In the genomic region with DNA sequence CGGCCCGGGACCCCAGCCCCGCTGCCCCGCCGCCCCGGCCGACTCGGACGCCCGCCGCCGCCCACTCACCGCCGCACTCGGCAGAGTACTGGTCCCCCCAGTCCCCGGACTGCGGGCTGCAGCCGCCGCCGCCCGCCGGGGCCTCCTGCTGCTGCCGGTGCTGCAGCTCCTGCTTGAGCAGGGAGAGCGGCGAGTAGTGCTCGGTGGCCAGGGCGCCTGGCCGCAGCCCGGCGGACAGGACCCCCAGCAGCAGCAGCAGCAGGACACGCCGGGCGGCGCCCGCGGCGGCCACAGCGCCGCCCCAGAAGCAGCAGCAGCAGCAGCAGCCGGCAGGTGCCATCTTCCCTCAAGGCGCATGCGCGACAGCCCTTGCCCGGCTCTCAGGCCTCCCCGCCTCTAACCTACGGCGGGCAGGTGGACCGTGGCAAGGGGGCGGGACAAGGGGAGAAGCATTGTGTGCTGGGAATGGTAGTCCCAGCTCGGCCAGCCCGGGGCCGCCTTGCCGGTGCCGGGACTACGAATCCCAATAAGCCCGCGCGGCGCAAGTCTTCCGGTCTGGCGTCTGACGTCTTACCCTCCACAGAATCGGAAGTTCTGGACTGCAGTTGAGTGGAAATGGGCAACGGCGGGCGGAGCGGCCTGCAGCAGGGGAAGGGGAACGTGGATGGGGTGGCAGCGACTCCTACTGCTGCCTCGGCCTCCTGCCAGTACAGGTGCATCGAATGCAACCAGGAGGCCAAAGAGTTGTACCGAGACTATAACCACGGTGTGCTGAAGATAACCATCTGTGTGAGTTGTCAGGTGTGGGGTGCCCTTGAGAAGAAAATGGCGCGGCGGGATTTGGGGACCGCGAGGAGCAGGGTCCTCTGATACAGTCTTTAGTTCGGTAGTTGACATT, we compare ENCODE assay signal across 1 cellular context.
A peak's percentile ranks its signal among the peaks of the same experiment; 100 is the strongest.
TF ChIP-seq lines count a peak whose summit lies in the region.

ARV1 (plus strand) TSS at position 604 of the 898 bp plus-strand sequence; CDS start at position 616, 12 bp downstream.
TTC13 (minus strand) TSS at position 371 of the 898 bp plus-strand sequence; CDS start at position 340, 31 bp downstream.

TF ChIP-seq in H1, 55 proteins besides CTCF, POLR2A, EP300 and RAD21:
- TF ChIP-seq BCL11A (IDR thresholded peaks at IDR 0.05; ENCODE audit: low read depth in 2 of 2, low read length in 2 of 2): no peak
- peak; percentile 93 for TF ChIP-seq SP4 (IDR thresholded peaks at IDR 0.05; ENCODE audit: low read length)
- TF ChIP-seq NRF1 (IDR thresholded peaks at IDR 0.05; ENCODE audit: low read depth, low read length): peak; percentile 75
- TF ChIP-seq TCF12 (IDR thresholded peaks at IDR 0.05; ENCODE audit: low read depth, low read length): 0 out of 2 replicates have a peak, but pooled peaks have one; percentile 28
- TF ChIP-seq TBP (IDR thresholded peaks at IDR 0.05; ENCODE audit: low read depth, low read length): peak; percentile 47; the same call in 1 of the 2 replicates
- peak; percentile 89 for TF ChIP-seq KDM4A (IDR thresholded peaks at IDR 0.05; ENCODE audit: low read depth, low read length, severe bottlenecking)
- TF ChIP-seq PHF8 (conservative IDR thresholded peaks at IDR 0.05; ENCODE audit: low read depth, low read length): peak; percentile 61
- peak; percentile 73 for TF ChIP-seq SP1 (IDR thresholded peaks at IDR 0.05; ENCODE audit: low read depth, low read length)
- TF ChIP-seq SIX5 (IDR thresholded peaks at IDR 0.05; ENCODE audit: low read depth, low read length): peak; percentile 88
- TF ChIP-seq RFX5 (IDR thresholded peaks at IDR 0.05; ENCODE audit: borderline replicate concordance, low read depth, low read length): no peak
- no peak; the same call in 1 of the 2 replicates for TF ChIP-seq RBBP5 (IDR thresholded peaks at IDR 0.05; ENCODE audit: borderline replicate concordance, low read depth, low read length)
- TF ChIP-seq SAP30 (IDR thresholded peaks at IDR 0.05; ENCODE audit: insufficient read depth, insufficient replicate concordance, low read length): no peak
- TF ChIP-seq SUZ12 (IDR thresholded peaks at IDR 0.05; ENCODE audit: low read length): no peak
- peak; percentile 77 to 88; a peak in 2 of 4 replicates for TF ChIP-seq HDAC2 (IDR thresholded peaks at IDR 0.05; ENCODE audit: borderline replicate concordance in 1 of 2, low read depth in 2 of 2, low read length in 2 of 2)
- TF ChIP-seq CREB1 (IDR thresholded peaks at IDR 0.05): peak; percentile 89
- TF ChIP-seq ATF3 (IDR thresholded peaks at IDR 0.05; ENCODE audit: insufficient read depth, low read depth, low read length): no peak
- TF ChIP-seq YY1 (IDR thresholded peaks at IDR 0.05; ENCODE audit: low read depth, low read length): 0 out of 2 replicates have a peak, but pooled peaks have one; percentile 28
- TF ChIP-seq TAF1 (IDR thresholded peaks at IDR 0.05; ENCODE audit: low read depth, low read length): 0 out of 2 replicates have a peak, but pooled peaks have one; percentile 61
- TF ChIP-seq FOSL1 (IDR thresholded peaks at IDR 0.05; ENCODE audit: insufficient read depth, low read depth, low read length): no peak
- TF ChIP-seq MAX (IDR thresholded peaks at IDR 0.05): peak; percentile 77
- no peak for TF ChIP-seq SRF (IDR thresholded peaks at IDR 0.05; ENCODE audit: low read depth, low read length)
- TF ChIP-seq TEAD4 (IDR thresholded peaks at IDR 0.05; ENCODE audit: low read depth, low read length): 0 out of 2 replicates have a peak, but pooled peaks have one; percentile 7
- TF ChIP-seq, protein P1, sequence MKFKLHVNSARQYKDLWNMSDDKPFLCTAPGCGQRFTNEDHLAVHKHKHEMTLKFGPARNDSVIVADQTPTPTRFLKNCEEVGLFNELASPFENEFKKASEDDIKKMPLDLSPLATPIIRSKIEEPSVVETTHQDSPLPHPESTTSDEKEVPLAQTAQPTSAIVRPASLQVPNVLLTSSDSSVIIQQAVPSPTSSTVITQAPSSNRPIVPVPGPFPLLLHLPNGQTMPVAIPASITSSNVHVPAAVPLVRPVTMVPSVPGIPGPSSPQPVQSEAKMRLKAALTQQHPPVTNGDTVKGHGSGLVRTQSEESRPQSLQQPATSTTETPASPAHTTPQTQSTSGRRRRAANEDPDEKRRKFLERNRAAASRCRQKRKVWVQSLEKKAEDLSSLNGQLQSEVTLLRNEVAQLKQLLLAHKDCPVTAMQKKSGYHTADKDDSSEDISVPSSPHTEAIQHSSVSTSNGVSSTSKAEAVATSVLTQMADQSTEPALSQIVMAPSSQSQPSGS (IDR thresholded peaks at IDR 0.05; ENCODE audit: low read length): no peak
- peak; percentile 65 to 70; a peak in 2 of 4 replicates for TF ChIP-seq SIN3A (conservative IDR thresholded peaks at IDR 0.05 in 1 of 2, IDR thresholded peaks at IDR 0.05 in 1 of 2; ENCODE audit: low read depth in 1 of 2, low read length in 2 of 2)
- TF ChIP-seq CEBPB (IDR thresholded peaks at IDR 0.05; ENCODE audit: low read depth, low read length): no peak
- no peak for TF ChIP-seq KDM1A (IDR thresholded peaks at IDR 0.05; ENCODE audit: borderline replicate concordance, low read length)
- peak; percentile 47; the same call in 1 of the 2 replicates for TF ChIP-seq KDM5A (IDR thresholded peaks at IDR 0.05; ENCODE audit: low read length)
- no peak for TF ChIP-seq MAFK (IDR thresholded peaks at IDR 0.05; ENCODE audit: low read depth, low read length)
- no peak for TF ChIP-seq NANOG (IDR thresholded peaks at IDR 0.05; ENCODE audit: insufficient read depth, low read depth, low read length, poor library complexity, severe bottlenecking)
- peak; percentile 35 for TF ChIP-seq TAF7 (optimal IDR thresholded peaks at IDR 0.05; ENCODE audit: borderline replicate concordance, low read depth, low read length)
- TF ChIP-seq POLR2AphosphoS5 (IDR thresholded peaks at IDR 0.05; ENCODE audit: low read depth, low read length): peak; percentile 52
- TF ChIP-seq SP2 (IDR thresholded peaks at IDR 0.05; ENCODE audit: low read length): no peak
- TF ChIP-seq CHD7 (IDR thresholded peaks at IDR 0.05; ENCODE audit: insufficient replicate concordance, low read length): no peak
- TF ChIP-seq, protein P2, sequence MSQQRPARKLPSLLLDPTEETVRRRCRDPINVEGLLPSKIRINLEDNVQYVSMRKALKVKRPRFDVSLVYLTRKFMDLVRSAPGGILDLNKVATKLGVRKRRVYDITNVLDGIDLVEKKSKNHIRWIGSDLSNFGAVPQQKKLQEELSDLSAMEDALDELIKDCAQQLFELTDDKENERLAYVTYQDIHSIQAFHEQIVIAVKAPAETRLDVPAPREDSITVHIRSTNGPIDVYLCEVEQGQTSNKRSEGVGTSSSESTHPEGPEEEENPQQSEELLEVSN (IDR thresholded peaks at IDR 0.05): peak; percentile 58
- TF ChIP-seq GABPA (IDR thresholded peaks at IDR 0.05; ENCODE audit: borderline replicate concordance, insufficient read depth, low read length): peak; percentile 78; the same call in 1 of the 2 replicates
